Comparison of ENCODE assay signal across 23 cellular contexts in genomic region chr19:28554321-28555091, GRCh38.
"Had no signal": no experiment of that assay in that cellular context is flagged by ENCODE, and none has a peak within 500 bp of the region (broad histone marks: within the 10 kb centered on the region; RNA-seq: fewer than 3 reads in every experiment).

No MANE protein-coding gene starts in this region.

- ATAC-seq: gastroesophageal sphincter, left cardiac atrium, lower lobe of right lung, pancreas, right cardiac atrium, upper lobe of right lung had no signal

- H3K27ac ChIP-seq: cardiac muscle cell, coronary artery, epithelial cell of prostate, esophagus squamous epithelium, gastroesophageal sphincter, left ventricle myocardium inferior, lower lobe of right lung, pancreas, testis, tibial nerve, upper lobe of right lung had no signal

- H3K4me1 ChIP-seq: esophagus squamous epithelium, gastroesophageal sphincter, left ventricle myocardium inferior, lower lobe of right lung, pancreas, testis, tibial nerve, upper lobe of right lung had no signal

- H3K27me3 ChIP-seq: cardiac muscle cell, esophagus squamous epithelium, gastroesophageal sphincter, pancreas, testis, tibial nerve, upper lobe of right lung had no signal

- H3K36me3 Mint-ChIP-seq: naive B cell had no signal

- H3K27me3 Mint-ChIP-seq: naive B cell; stimulated activated naive CD8-positive, alpha-beta T cell treated with anti-CD3 and anti-CD28 coated beads, Interleukin-15, Interleukin-2, amounts not matched to agents 100 ng/mL and 50 ng/mL, for 24 hours had no signal

- H3K27ac Mint-ChIP-seq: naive B cell; progenitor cell of endocrine pancreas; stimulated activated naive CD8-positive, alpha-beta T cell treated with anti-CD3 and anti-CD28 coated beads, Interleukin-15, Interleukin-2, amounts not matched to agents 100 ng/mL and 50 ng/mL, for 24 hours had no signal

- H3K4me3 Mint-ChIP-seq: naive B cell; stimulated activated naive CD8-positive, alpha-beta T cell treated with anti-CD3 and anti-CD28 coated beads, Interleukin-15, Interleukin-2, amounts not matched to agents 100 ng/mL and 50 ng/mL, for 24 hours had no signal

- H3K9me3 ChIP-seq: esophagus squamous epithelium, gastroesophageal sphincter, left ventricle myocardium inferior, lower lobe of right lung, pancreas, testis, tibial nerve, upper lobe of right lung had no signal

- DNase-seq: effector CD8-positive, alpha-beta T cell; esophagus squamous epithelium; foreskin fibroblast; glutamatergic neuron; kidney; left cardiac atrium; left ventricle myocardium inferior; lower lobe of right lung; mesenchymal stem cell; naive B cell; pancreas; right cardiac atrium; small intestine; stimulated activated CD4-positive, alpha-beta T cell treated with anti-CD3 and anti-CD28 coated beads, Interleukin-12 subunit alpha, Interleukin-12 subunit beta, amount 100 ng/mL, for 4 hours; testis; upper lobe of right lung had no signal

- H3K4me1 Mint-ChIP-seq: naive B cell had no signal
